8 cellular contexts compared by ENCODE assay signal in the genomic region with DNA sequence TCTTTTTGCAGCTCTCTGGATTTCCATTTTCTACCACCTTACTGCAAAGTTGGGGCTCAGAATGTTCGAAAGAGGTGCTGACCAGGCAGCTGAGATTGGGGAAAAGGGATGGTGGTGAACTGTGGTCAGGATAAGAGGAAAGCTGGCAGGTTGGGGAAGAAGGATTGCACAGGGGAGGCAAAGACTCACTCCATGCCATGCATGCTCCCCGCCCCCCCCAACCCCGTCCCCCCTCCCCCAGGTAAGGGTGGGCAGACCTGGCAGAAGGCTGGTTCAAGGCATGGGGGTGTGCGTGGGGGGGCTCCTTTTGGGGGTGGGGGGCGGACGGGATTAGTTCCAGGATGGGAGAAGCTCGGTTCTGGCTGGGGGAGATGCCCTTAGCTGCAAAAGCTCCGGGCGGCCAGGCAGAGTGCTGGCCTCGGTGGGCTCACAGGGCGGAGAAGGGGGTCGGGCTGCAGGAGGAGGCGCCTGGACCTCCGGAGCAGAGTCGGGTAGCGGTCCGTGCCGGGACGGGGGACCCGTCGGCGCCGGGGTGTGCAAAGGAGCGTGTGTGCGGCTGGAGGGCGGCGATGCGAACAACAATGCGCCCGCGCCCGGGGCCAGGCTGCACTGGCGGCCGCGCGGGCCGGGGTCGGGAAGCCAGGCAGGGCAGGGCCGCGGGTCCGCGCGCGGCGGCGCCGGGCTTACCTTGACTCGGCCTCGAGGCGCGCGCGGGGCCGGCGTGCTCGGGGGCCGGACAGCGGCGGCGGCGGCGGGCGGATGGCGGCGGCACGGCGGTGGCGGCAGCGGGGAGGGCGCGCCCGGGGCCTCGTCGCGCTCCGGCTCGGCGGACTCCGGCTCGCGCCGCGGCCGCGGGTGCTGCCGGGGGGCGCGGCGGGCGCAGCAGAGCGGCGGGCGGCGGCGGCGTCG. TPM values are rescaled to one million over a fixed set of nuclear protein-coding genes. Genes with fewer than 3 reads are reported as not detected.
DNase-seq lines count a peak whose midpoint lies in the region; ATAC-seq and TF ChIP-seq lines count a peak whose summit lies in the region.

No MANE protein-coding gene starts in this region.

- peaks cover 33% of the 10 kb centered on the region for H3K4me1 ChIP-seq in adipocyte (ENCODE audit: control insufficient read depth, insufficient read depth, low read length)
- peaks cover 4% of the 10 kb centered on the region; the same call in 1 of the 2 replicates for H3K4me1 ChIP-seq in iPS DF 6.9 (ENCODE audit: control insufficient read depth, insufficient read depth, low read length)
- H3K4me1 ChIP-seq in skeletal muscle tissue (ENCODE audit: control insufficient read depth in 3 of 3, insufficient read depth in 3 of 3, low read length in 3 of 3): peaks cover 18 to 28% (median 25%) of the 10 kb centered on the region in 3 donors

- H3K4me3 ChIP-seq in adipocyte (ENCODE audit: low read length): peak overlapping the region; percentile 85
- H3K4me3 ChIP-seq in iPS DF 6.9 (ENCODE audit: low read length): peak overlapping the region; percentile 99
- H3K4me3 ChIP-seq in skeletal muscle tissue (ENCODE audit: low read length in 3 of 3): peak overlapping the region; percentile 77 to 87 (median 78)

- H3K36me3 ChIP-seq in adipocyte (ENCODE audit: control insufficient read depth, insufficient read depth, low read length, severe bottlenecking) (peaks cover 42% of the 10 kb centered on the region), iPS DF 6.9 (ENCODE audit: control insufficient read depth, insufficient read depth, low read length) (peaks cover 6% of the 10 kb centered on the region; the same call in 1 of the 2 replicates), skeletal muscle tissue (ENCODE audit: control insufficient read depth in 3 of 3, insufficient read depth in 3 of 3, low read length in 3 of 3) (peaks cover 4 to 20% (median 16%) of the 10 kb centered on the region in 3 donors)

- peak overlapping the region; percentile 94 for H3K9ac ChIP-seq in adipocyte (ENCODE audit: low read length)
- H3K9ac ChIP-seq in skeletal muscle tissue (ENCODE audit: low read depth in 1 of 3, low read length in 3 of 3): peak overlapping the region; percentile 70 to 89 (median 80)

- peak; percentile 19 for DNase-seq in NCI-H2227 treated with DMSO at 0.1 percent for 48 hours (lab: John Stamatoyannopoulos, UW)
- peak; percentile 55 for DNase-seq in adipocyte (ENCODE audit: low read depth)
- DNase-seq in iPS DF 6.9 (ENCODE audit: low read depth, low spot score): no peak
- no peak for DNase-seq in hippocampal formation (lab: John Stamatoyannopoulos, UW)

- H3K9me3 ChIP-seq in adipocyte (ENCODE audit: control insufficient read depth, low read length) (no peaks in the 10 kb centered on the region), iPS DF 6.9 (ENCODE audit: control insufficient read depth, insufficient read depth, low read length) (no peaks in the 10 kb centered on the region), skeletal muscle tissue (ENCODE audit: control insufficient read depth in 3 of 3, low read length in 3 of 3) (no peaks in the 10 kb centered on the region)

- TF ChIP-seq CTCF in C4-2B (conservative IDR thresholded peaks at IDR 0.05): no peak

- ATAC-seq in GM21576 (IDR thresholded peaks at IDR 0.05; ENCODE audit: unreplicated experiment) (peak; percentile 3), HG03469 (IDR thresholded peaks at IDR 0.05; ENCODE audit: unreplicated experiment) (no peak)

- no CpG with 5 or more reads among the region's 97 CpGs for WGBS in iPS DF 6.9 (ENCODE audit: insufficient coverage, insufficient read length)

- H3K27ac ChIP-seq in C4-2B: peak overlapping the region; percentile 95
- no peak overlapping the region for H3K27ac ChIP-seq in iPS DF 6.9 (ENCODE audit: low read length)
- peak overlapping the region; percentile 99 for H3K27ac ChIP-seq in skeletal muscle tissue (ENCODE audit: low read depth, low read length)

- H3K27me3 ChIP-seq in adipocyte (replicated peaks; ENCODE audit: control insufficient read depth, insufficient read depth, low read length): no peaks in the 10 kb centered on the region
- no peaks in the 10 kb centered on the region for H3K27me3 ChIP-seq in iPS DF 6.9 (ENCODE audit: control insufficient read depth, insufficient read depth, low read length)
- H3K27me3 ChIP-seq in skeletal muscle tissue (ENCODE audit: control insufficient read depth in 3 of 3, insufficient read depth in 3 of 3, low read length in 3 of 3): no peaks in the 10 kb centered on the region

RNA-seq across cellular contexts. Expression of a gene that starts 0.8 kb away (rescaled TPM):
- 41.8 TPM for total RNA-seq in skeletal muscle tissue

RNA-seq across cellular contexts. Expression of a gene that starts 27.9 kb away (rescaled TPM):
- 40.2 TPM for total RNA-seq in skeletal muscle tissue

RNA-seq across cellular contexts. Expression of a gene that starts 28.2 kb away (rescaled TPM):
- total RNA-seq in skeletal muscle tissue: 6.8 TPM

Comparison
In these comparisons a context has a peak if more than half of its experiments do, and no peak if none do; other contexts are left out.
1. DNase-seq: peak in NCI-H2227 treated with DMSO at 0.1 percent for 48 hours (single experiment) and adipocyte (single experiment); none in iPS DF 6.9 (single experiment) and hippocampal formation (0 of 2).
2. Peak in every context shown above with its lines, with median percentiles within 50 percentile points of each other: H3K4me3 ChIP-seq.